17 cellular contexts compared by ENCODE assay signal in the genomic region with DNA sequence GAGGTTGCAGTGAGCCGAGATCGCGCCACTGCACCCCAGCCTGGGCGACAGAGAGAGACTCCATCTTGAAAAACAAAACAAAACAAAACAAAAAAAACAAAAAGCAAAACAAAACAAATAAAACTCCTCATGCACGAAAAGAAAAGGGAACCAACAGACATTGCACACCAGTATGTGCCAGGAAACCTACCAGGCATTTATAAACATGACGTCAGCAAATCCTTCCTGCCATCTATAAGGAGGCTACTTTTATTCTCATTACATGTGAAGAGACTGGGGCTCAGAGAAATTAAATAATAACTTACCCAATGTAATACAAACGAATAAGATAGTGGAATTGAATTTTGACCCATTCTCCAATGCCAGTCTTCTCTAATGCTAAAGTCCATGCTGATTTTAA.
DNase-seq lines count a peak whose midpoint lies in the region; ATAC-seq, FAIRE-seq and TF ChIP-seq lines count a peak whose summit lies in the region.
"Had no signal": no experiment of that assay in that cellular context is flagged by ENCODE, and none has a peak within 500 bp of the region (broad histone marks: within the 10 kb centered on the region; RNA-seq: fewer than 3 reads in every experiment).

No MANE protein-coding gene starts in this region.

- TF ChIP-seq RAD21 in A549 (conservative IDR thresholded peaks at IDR 0.05 in 1 of 2, IDR thresholded peaks at IDR 0.05 in 1 of 2), result no peak

- no peak for TF ChIP-seq POLR2A in A549 (IDR thresholded peaks at IDR 0.05; ENCODE audit: low read length)

- no peak for TF ChIP-seq CTCF in A549 (IDR thresholded peaks at IDR 0.05)
- TF ChIP-seq CTCF in left lung (IDR thresholded peaks at IDR 0.05), result no peak

- H3K27me3 ChIP-seq in BLaER1 treated with 17β-estradiol and CSF1 and Interleukin-3, amounts not matched to agents 10 nM and 100 nM, result no peaks in the 10 kb centered on the region
- no peaks in the 10 kb centered on the region for H3K27me3 ChIP-seq in left lung
- H3K27me3 ChIP-seq: BE2C had no signal

- no peak for DNase-seq in A549 (ENCODE audit: low read depth in 1 of 2, low spot score in 1 of 2)
- peak; percentile 11 for DNase-seq in KBM-7
- DNase-seq in left lung, result no peak
- no peak for DNase-seq in NCI-H345 (lab: John Stamatoyannopoulos, UW)
- DNase-seq in KG1 (lab: John Stamatoyannopoulos, UW), result no peak
- no peak for DNase-seq in amniotic stem cell (lab: John Stamatoyannopoulos, UW)
- DNase-seq: BE2C; Caco-2; CD8-positive, alpha-beta memory T cell; DMS79 had no signal

- 86% methylated on average over 7 of the region's 7 CpGs for WGBS in A549 (ENCODE audit: missing lambda C conversion rate)

- H3K4me1 ChIP-seq in A549, result no peaks in the 10 kb centered on the region
- H3K4me1 ChIP-seq in BLaER1 treated with 17β-estradiol and CSF1 and Interleukin-3, amounts not matched to agents 10 nM and 100 nM, result peaks cover 4 to 23% (median 8%) of the 10 kb centered on the region in 10 experiments; a peak in 17 of 20 replicates
- peaks cover 2 to 8% of the 10 kb centered on the region in 2 donors for H3K4me1 ChIP-seq in left lung
- H3K4me1 ChIP-seq: BE2C, HAP-1 had no signal

- POLR2A ChIA-PET in A549 (lab: Yijun Ruan, JAX), result no interaction called here

- H3K4me3 ChIP-seq in A549 (no peak overlapping the region), left lung (no peak overlapping the region)
- no peak overlapping the region for H3K4me3 ChIP-seq in BLaER1 treated with 17β-estradiol and CSF1 and Interleukin-3, amounts not matched to agents 10 nM and 100 nM
- H3K4me3 ChIP-seq: GM23338, HAP-1 had no signal

- peaks cover 0 to 3% (median 0%) of the 10 kb centered on the region in 11 experiments; a peak in 1 of 22 replicates for H3K36me3 ChIP-seq in BLaER1 treated with 17β-estradiol and CSF1 and Interleukin-3, amounts not matched to agents 10 nM and 100 nM
- no peaks in the 10 kb centered on the region for H3K36me3 ChIP-seq in left lung
- H3K36me3 ChIP-seq: BE2C, HAP-1 had no signal

- FAIRE-seq in A549 (lab: Jason Lieb, UNC), result no peak
- FAIRE-seq: A204.1, GM12891, HTR-8/SVneo had no signal

- ATAC-seq in A549, result no peak
- peak; percentile 80 for ATAC-seq in left lung
- ATAC-seq: GM23338 had no signal

- intact Hi-C loops in left lung (cut with DNase I), result no loop called here

- H3K9me3 ChIP-seq in A549 (no peaks in the 10 kb centered on the region), left lung (no peaks in the 10 kb centered on the region)
- H3K9me3 ChIP-seq in BLaER1 treated with 17β-estradiol and CSF1 and Interleukin-3, amounts not matched to agents 10 nM and 100 nM (replicated peaks in 1 of 11), result peaks cover 18 to 33% (median 24%) of the 10 kb centered on the region in 11 experiments
- H3K9me3 ChIP-seq: BE2C, HAP-1 had no signal

- H3K9ac ChIP-seq in BLaER1 treated with 17β-estradiol and CSF1 and Interleukin-3, amounts not matched to agents 10 nM and 100 nM, result no peak overlapping the region; a peak in 1 of 22 replicates
- H3K9ac ChIP-seq: KMS-11 had no signal

- in situ Hi-C loops in KBM-7 (cut with MboI; ENCODE audit: low pct_unique_long_range_greater_than_20kb, low sequenced_read_pairs), result no loop called here

- H3K27ac ChIP-seq in A549 (no peak overlapping the region), left lung (no peak overlapping the region)
- H3K27ac ChIP-seq in BLaER1 treated with 17β-estradiol and CSF1 and Interleukin-3, amounts not matched to agents 10 nM and 100 nM, result peak overlapping the region in 5 of 11 experiments; percentile 10 to 69 (median 50); a peak in 10 of 22 replicates
- H3K27ac ChIP-seq: KMS-11 had no signal

- H4K20me1 ChIP-seq in BLaER1 treated with 17β-estradiol and CSF1 and Interleukin-3, amounts not matched to agents 10 nM and 100 nM, result no peaks in the 10 kb centered on the region

- no peak for TF ChIP-seq EP300 in A549 (IDR thresholded peaks at IDR 0.05)

- CTCF ChIA-PET in A549 (lab: Yijun Ruan, JAX), result no interaction called here

- no peak overlapping the region for H3K4me2 ChIP-seq in A549
- H3K4me2 ChIP-seq in BLaER1 treated with 17β-estradiol and CSF1 and Interleukin-3, amounts not matched to agents 10 nM and 100 nM, result peak overlapping the region; percentile 2 to 54 (median 27); a peak in 18 of 22 replicates
- H3K4me2 ChIP-seq: GM23338, KMS-11 had no signal

TF ChIP-seq in A549, 52 proteins besides CTCF, POLR2A, EP300 and RAD21:
- TF ChIP-seq MAFK (IDR thresholded peaks at IDR 0.05; ENCODE audit: partially characterized antibody) (peak; percentile 14), BCL3 (IDR thresholded peaks at IDR 0.05) (no peak)
